In genomic region chr19:49624967-49625910, GRCh38 we compare ENCODE assay signal across 18 cellular contexts. TPM values are rescaled to one million over a fixed set of nuclear protein-coding genes. Genes with fewer than 3 reads are reported as not detected.
DNase-seq lines count a peak whose midpoint lies in the region; ATAC-seq, FAIRE-seq and TF ChIP-seq lines count a peak whose summit lies in the region.
"Had no signal": no experiment of that assay in that cellular context is flagged by ENCODE, and none has a peak within 500 bp of the region (broad histone marks: within the 10 kb centered on the region; RNA-seq: fewer than 3 reads in every experiment).

No MANE protein-coding gene starts in this region.

- H4K20me1 ChIP-seq in mammary epithelial cell (ENCODE audit: insufficient read depth, low read length) = no peaks in the 10 kb centered on the region
- no peaks in the 10 kb centered on the region for H4K20me1 ChIP-seq in HepG2 (ENCODE audit: insufficient read depth, low read length)

- H3K27ac ChIP-seq in mammary epithelial cell (ENCODE audit: insufficient read depth, low read depth, low read length) = no peak overlapping the region
- peak overlapping the region; percentile 14; the same call in 1 of the 2 replicates for H3K27ac ChIP-seq in RWPE1
- no peak overlapping the region for H3K27ac ChIP-seq in HepG2 (ENCODE audit: extremely low read length, insufficient read depth, low read length)
- peak overlapping the region in 1 of 4 donors; percentile 49 for H3K27ac ChIP-seq in upper lobe of left lung
- H3K27ac ChIP-seq: C4-2B had no signal

- peaks cover 61% of the 10 kb centered on the region for H3K36me3 Mint-ChIP-seq in MCF 10A (ENCODE audit: insufficient read depth, unreplicated experiment)

- no peak for TF ChIP-seq CTCF in mammary epithelial cell (conservative IDR thresholded peaks at IDR 0.05 in 1 of 2, IDR thresholded peaks at IDR 0.05 in 1 of 2; ENCODE audit: extremely low read depth in 1 of 2, insufficient read depth in 1 of 2, low read depth in 1 of 2, low read length in 2 of 2)
- no peak for TF ChIP-seq CTCF in MCF 10A (IDR thresholded peaks at IDR 0.05; ENCODE audit: unreplicated experiment)
- TF ChIP-seq CTCF in RWPE1 (conservative IDR thresholded peaks at IDR 0.05; ENCODE audit: low read depth) = no peak
- TF ChIP-seq CTCF in HepG2 (CRISPR knock-in tag; IDR thresholded peaks at IDR 0.05) = no peak
- no peak for TF ChIP-seq CTCF in upper lobe of left lung (IDR thresholded peaks at IDR 0.05)
- TF ChIP-seq CTCF in GM10266 (IDR thresholded peaks at IDR 0.05; ENCODE audit: control insufficient read depth, insufficient read depth, low read depth, missing control alignments) = no peak

- no peak for TF ChIP-seq RAD21 in HepG2 (CRISPR knock-in tag; IDR thresholded peaks at IDR 0.05)

- H3K79me2 ChIP-seq in mammary epithelial cell (ENCODE audit: insufficient read depth, low read length) (peaks cover 1% of the 10 kb centered on the region), HepG2 (ENCODE audit: insufficient read depth, low read length) (no peaks in the 10 kb centered on the region)

- no peaks in the 10 kb centered on the region for H3K4me1 Mint-ChIP-seq in MCF 10A (ENCODE audit: insufficient read depth, unreplicated experiment)

- no peaks in the 10 kb centered on the region for H3K9me3 Mint-ChIP-seq in MCF 10A (ENCODE audit: unreplicated experiment)

- no peaks in the 10 kb centered on the region for H3K4me1 ChIP-seq in mammary epithelial cell (ENCODE audit: insufficient read depth, low read length)
- no peaks in the 10 kb centered on the region for H3K4me1 ChIP-seq in HepG2 (ENCODE audit: insufficient read depth, low read length)
- peaks cover 0 to 6% (median 2%) of the 10 kb centered on the region in 4 donors for H3K4me1 ChIP-seq in upper lobe of left lung

- no peak overlapping the region for H3K4me3 Mint-ChIP-seq in MCF 10A (ENCODE audit: unreplicated experiment)

- H3K27me3 ChIP-seq in mammary epithelial cell (ENCODE audit: insufficient read depth, low read length) (no peaks in the 10 kb centered on the region), HepG2 (ENCODE audit: control insufficient read depth in 1 of 2, insufficient read depth in 2 of 2, low read length in 2 of 2) (no peaks in the 10 kb centered on the region), upper lobe of left lung (no peaks in the 10 kb centered on the region)

- no peak overlapping the region for H2AFZ ChIP-seq in mammary epithelial cell (ENCODE audit: low read depth, low read length)
- H2AFZ ChIP-seq in HepG2 (ENCODE audit: low read length) = no peak overlapping the region

- H3K27ac Mint-ChIP-seq in MCF 10A (ENCODE audit: low read depth, unreplicated experiment) = no peak overlapping the region

- H3K36me3 ChIP-seq in mammary epithelial cell (ENCODE audit: insufficient read depth, low read length) = peaks cover 4% of the 10 kb centered on the region
- H3K36me3 ChIP-seq in HepG2 (replicated peaks in 1 of 2; ENCODE audit: control insufficient read depth in 1 of 2, insufficient read depth in 2 of 2, low read length in 2 of 2) = peaks cover 12 to 25% of the 10 kb centered on the region in 2 experiments; a peak in 4 of 5 replicates
- peaks cover 7 to 47% (median 34%) of the 10 kb centered on the region in 4 donors for H3K36me3 ChIP-seq in upper lobe of left lung

- DNase-seq in mammary epithelial cell (no peak), MCF 10A (ENCODE audit: unreplicated experiment) (no peak), RWPE1 (ENCODE audit: low spot score) (no peak), HepG2 (ENCODE audit: low spot score) (no peak), upper lobe of left lung (peak in 1 of 2 donors; percentile 83), GM10266 (ENCODE audit: extremely low spot score) (no peak), NCI-H2227 treated with DMSO at 0.1 percent for 48 hours (lab: John Stamatoyannopoulos, UW) (no peak)
- DNase-seq: 8988T, COR-L47, KBM-7, NCI-H1092, NCI-H446 had no signal

- FAIRE-seq in HepG2 (lab: Jason Lieb, UNC) = no peak
- FAIRE-seq: GM12878, GM18507, HTR-8/SVneo, RCC 7860 had no signal

- WGBS in mammary epithelial cell (ENCODE audit: low coverage, missing lambda C conversion rate) = 64% methylated on average over 7 of the region's 27 CpGs
- WGBS in HepG2 (ENCODE audit: low lambda C conversion rate) = 92% methylated on average over 13 of the region's 27 CpGs
- 87 to 89% methylated on average over 14 to 27 of the region's 27 CpGs for WGBS in upper lobe of left lung, 2 donors

- in situ Hi-C loops in mammary epithelial cell (cut with MboI; ENCODE audit: low sequenced_read_pairs in 2 of 2) = no loop called here
- in situ Hi-C loops in HepG2 (cut with HindIII; ENCODE audit: extremely low pct_ligation_motif_present, low pct_unique_long_range_greater_than_20kb) = no loop called here

- CTCF ChIA-PET in mammary epithelial cell (lab: Charles Lee; ENCODE audit: low non-redundant PET) = no interaction called here
- CTCF ChIA-PET in MCF 10A (lab: Yijun Ruan, JAX) = no interaction called here
- CTCF ChIA-PET in RWPE1 (lab: Yijun Ruan, JAX) = interaction anchor here (0.6 to 0.7 kb wide), 2 partner anchors 42 to 78 kb away, joined by 5 to 7 read pairs; no protein-coding TSS in a partner anchor
- CTCF ChIA-PET in HepG2 (lab: Yijun Ruan, JAX; ENCODE audit: low intra/inter-chr PET ratio, low total read pairs) = no interaction called here

- no peak overlapping the region for H3K9ac ChIP-seq in mammary epithelial cell (ENCODE audit: insufficient read depth, low read length)
- H3K9ac ChIP-seq in HepG2 (ENCODE audit: insufficient read depth, low read depth, low read length) = no peak overlapping the region

- H3K4me2 ChIP-seq in mammary epithelial cell (ENCODE audit: insufficient read depth, low read depth, low read length) (no peak overlapping the region), HepG2 (ENCODE audit: low read depth, low read length) (no peak overlapping the region)

- ATAC-seq in HepG2 (peak; percentile 35; the same call in 2 of the 3 replicates), upper lobe of left lung (ENCODE audit: low FRiP score in 2 of 2) (peak; percentile 26 to 47), GM19463 (IDR thresholded peaks at IDR 0.05; ENCODE audit: unreplicated experiment) (no peak)
- ATAC-seq: GM12878 had no signal

- H3K4me3 ChIP-seq in mammary epithelial cell (replicated peaks in 1 of 3; ENCODE audit: insufficient read depth in 1 of 3, low read depth in 2 of 3, low read length in 3 of 3) (no peak overlapping the region), HepG2 (replicated peaks in 1 of 3; ENCODE audit: insufficient read depth in 1 of 3, low read depth in 2 of 3, low read length in 3 of 3) (no peak overlapping the region), upper lobe of left lung (no peak overlapping the region)
- H3K4me3 ChIP-seq: GM12878 had no signal

- no peaks in the 10 kb centered on the region for H3K9me3 ChIP-seq in mammary epithelial cell (replicated peaks; ENCODE audit: insufficient read depth, low read length)
- H3K9me3 ChIP-seq in HepG2 (ENCODE audit: low read length) = no peaks in the 10 kb centered on the region
- no peaks in the 10 kb centered on the region for H3K9me3 ChIP-seq in upper lobe of left lung

- POLR2A ChIA-PET in MCF 10A (lab: Yijun Ruan, JAX) (interaction anchor here (0.6 kb wide), 1 partner anchor 44 kb away, joined by 3 read pairs; the partner anchor contains the start of gene PRRG2), RWPE1 (lab: Yijun Ruan, JAX; ENCODE audit: low non-redundant PET) (no interaction called here), HepG2 (lab: Yijun Ruan, JAX) (no interaction called here)

- no peak for TF ChIP-seq EP300 in HepG2 (IDR thresholded peaks at IDR 0.05; ENCODE audit: low read depth in 2 of 2, low read length in 2 of 2)
- TF ChIP-seq EP300 in HepG2 (CRISPR knock-in tag; IDR thresholded peaks at IDR 0.05; ENCODE audit: borderline replicate concordance) = no peak
- no peak for TF ChIP-seq EP300 in upper lobe of left lung (IDR thresholded peaks at IDR 0.05)

- H3K27me3 Mint-ChIP-seq in MCF 10A (ENCODE audit: insufficient read depth, unreplicated experiment) = no peaks in the 10 kb centered on the region

- TF ChIP-seq POLR2A in HepG2 (IDR thresholded peaks at IDR 0.05; ENCODE audit: insufficient read depth in 1 of 2, low read depth in 2 of 2, low read length in 2 of 2) = no peak
- TF ChIP-seq POLR2A in upper lobe of left lung (IDR thresholded peaks at IDR 0.05) = no peak

- intact Hi-C loops in mammary epithelial cell (cut with micrococcal nuclease) = no loop called here
- intact Hi-C loops in MCF 10A (cut with micrococcal nuclease) = no loop called here
- intact Hi-C loops in HepG2 (cut with micrococcal nuclease; ENCODE audit: unreplicated experiment) = no loop called here

- dilution Hi-C loops in mammary epithelial cell (cut with HindIII; ENCODE audit: low sequenced_read_pairs) = no loop called here

- TSS peak; percentile 61 for BruUV-seq in mammary epithelial cell (replicated peaks; lab: Mats Ljungman, UMichigan)
- BruUV-seq in MCF 10A (replicated peaks; lab: Mats Ljungman, UMichigan) = no TSS peak
- BruUV-seq in HepG2 (replicated peaks; lab: Mats Ljungman, UMichigan) = no TSS peak

RNA-seq across cellular contexts. Expression of gene RRAS, which starts 14.7 kb away (rescaled TPM):
- 10 to 100 TPM; 20.5 to 84.2 TPM for total RNA-seq in mammary epithelial cell
- 120 TPM for polyA plus RNA-seq in mammary epithelial cell
- polyA minus RNA-seq in mammary epithelial cell = 50.6 TPM
- total RNA-seq in MCF 10A (2022) = 37.6 and 56.5 TPM in 2 replicates
- total RNA-seq in HepG2 (2016; rRNA removed; fragmentation: Illumina TruSeq; extraction: Trizol) = 0.79 and 1.5 TPM in 2 replicates
- 1.7 and 2.4 TPM in 2 replicates for total RNA-seq in HepG2 (2016; cell fraction: cytosol; rRNA removed; fragmentation: Illumina TruSeq; extraction: Trizol; ENCODE audit: low read depth)
- 1.1 and 1.9 TPM in 2 replicates for total RNA-seq in HepG2 (2016; cell fraction: insoluble cytoplasmic fraction; rRNA removed; fragmentation: Illumina TruSeq; extraction: Trizol)
- 2.0 and 2.3 TPM in 2 replicates for total RNA-seq in HepG2 (2016; cell fraction: membrane; rRNA removed; fragmentation: Illumina TruSeq; extraction: Trizol)
- total RNA-seq in HepG2 (2016; cell fraction: nucleus; rRNA removed; fragmentation: Illumina TruSeq; extraction: Trizol) = 0.50 and 0.90 TPM in 2 replicates
- polyA plus RNA-seq in HepG2 (2011; rRNA removed) = 12.0 and 13.5 TPM in 2 replicates
- 14.5 and 18.3 TPM in 2 replicates for polyA plus RNA-seq in HepG2 (2011; cell fraction: cytosol; rRNA removed)
- polyA plus RNA-seq in HepG2 (2011; cell fraction: nucleus; rRNA removed) = 17.2 and 18.4 TPM in 2 replicates
- 4.8 and 7.4 TPM in 2 replicates for polyA plus RNA-seq in HepG2 (2012)
- 6.9 and 7.3 TPM in 2 replicates for polyA plus RNA-seq in HepG2 (2016; cell fraction: cytosol; fragmentation: Illumina TruSeq; extraction: Trizol; ENCODE audit: low read depth)
- 3.2 and 3.4 TPM in 2 replicates for polyA plus RNA-seq in HepG2 (2016; cell fraction: insoluble cytoplasmic fraction; fragmentation: Illumina TruSeq; extraction: Trizol; ENCODE audit: low read depth)
- 5.3 and 5.9 TPM in 2 replicates for polyA plus RNA-seq in HepG2 (2016; cell fraction: membrane; fragmentation: Illumina TruSeq; extraction: Trizol; ENCODE audit: low read depth)
- polyA plus RNA-seq in HepG2 (2016; cell fraction: nucleus; fragmentation: Illumina TruSeq; extraction: Trizol; ENCODE audit: insufficient read depth, low read depth) = 2.4 and 2.6 TPM in 2 replicates
- 5.3 and 19.9 TPM in 2 replicates for polyA minus RNA-seq in HepG2 (2011; rRNA and poly(A)+ RNA removed; ENCODE audit: low replicate concordance)
- 1.6 and 3.0 TPM in 2 replicates for polyA minus RNA-seq in HepG2 (2011; cell fraction: cytosol; rRNA and poly(A)+ RNA removed)
- 0.77 and 1.5 TPM in 2 replicates for polyA minus RNA-seq in HepG2 (2011; cell fraction: nucleus; rRNA and poly(A)+ RNA removed)
- 100 to 1,000 TPM in 3 of 6 donors, 10 to 100 TPM in 3; 81.7 to 160 (median 107) TPM for total RNA-seq in upper lobe of left lung

RNA-seq across cellular contexts. Expression of gene SCAF1, which starts 16.8 kb away (rescaled TPM):
- total RNA-seq in mammary epithelial cell = 10 to 100 TPM; 24.2 to 91.5 TPM
- 22.1 TPM for polyA plus RNA-seq in mammary epithelial cell
- polyA minus RNA-seq in mammary epithelial cell = 13.4 TPM
- total RNA-seq in MCF 10A (2022) = 81.3 and 101 TPM in 2 replicates
- 4.8 and 6.1 TPM in 2 replicates for total RNA-seq in HepG2 (2016; rRNA removed; fragmentation: Illumina TruSeq; extraction: Trizol)
- total RNA-seq in HepG2 (2016; cell fraction: cytosol; rRNA removed; fragmentation: Illumina TruSeq; extraction: Trizol; ENCODE audit: low read depth) = 1.3 and 1.4 TPM in 2 replicates
- total RNA-seq in HepG2 (2016; cell fraction: insoluble cytoplasmic fraction; rRNA removed; fragmentation: Illumina TruSeq; extraction: Trizol) = 3.2 and 6.2 TPM in 2 replicates
- total RNA-seq in HepG2 (2016; cell fraction: membrane; rRNA removed; fragmentation: Illumina TruSeq; extraction: Trizol) = 4.5 and 5.4 TPM in 2 replicates
- total RNA-seq in HepG2 (2016; cell fraction: nucleus; rRNA removed; fragmentation: Illumina TruSeq; extraction: Trizol) = 6.5 and 7.3 TPM in 2 replicates
- polyA plus RNA-seq in HepG2 (2011; rRNA removed) = 3.3 and 4.3 TPM in 2 replicates
- polyA plus RNA-seq in HepG2 (2011; cell fraction: cytosol; rRNA removed) = 3.1 and 4.0 TPM in 2 replicates
- polyA plus RNA-seq in HepG2 (2011; cell fraction: nucleus; rRNA removed) = 21.0 and 25.5 TPM in 2 replicates
- polyA plus RNA-seq in HepG2 (2012) = 17.0 and 18.6 TPM in 2 replicates
- 1.1 and 1.4 TPM in 2 replicates for polyA plus RNA-seq in HepG2 (2016; cell fraction: cytosol; fragmentation: Illumina TruSeq; extraction: Trizol; ENCODE audit: low read depth)
- 8.3 and 13.4 TPM in 2 replicates for polyA plus RNA-seq in HepG2 (2016; cell fraction: insoluble cytoplasmic fraction; fragmentation: Illumina TruSeq; extraction: Trizol; ENCODE audit: low read depth)
- 2.8 and 3.0 TPM in 2 replicates for polyA plus RNA-seq in HepG2 (2016; cell fraction: membrane; fragmentation: Illumina TruSeq; extraction: Trizol; ENCODE audit: low read depth)
- 21.4 and 23.8 TPM in 2 replicates for polyA plus RNA-seq in HepG2 (2016; cell fraction: nucleus; fragmentation: Illumina TruSeq; extraction: Trizol; ENCODE audit: insufficient read depth, low read depth)
- 5.4 and 5.7 TPM in 2 replicates for polyA minus RNA-seq in HepG2 (2011; rRNA and poly(A)+ RNA removed; ENCODE audit: low replicate concordance)
- 3.1 and 4.5 TPM in 2 replicates for polyA minus RNA-seq in HepG2 (2011; cell fraction: cytosol; rRNA and poly(A)+ RNA removed)
- polyA minus RNA-seq in HepG2 (2011; cell fraction: nucleus; rRNA and poly(A)+ RNA removed) = 3.6 and 5.2 TPM in 2 replicates
- 10 to 100 TPM; 28.6 to 98.5 (median 71.0) TPM for total RNA-seq in upper lobe of left lung

RNA-seq across cellular contexts. Expression of gene PRR12, which starts 34.3 kb away (rescaled TPM):
- total RNA-seq in mammary epithelial cell = 10 to 100 TPM in 1 of 2 donors, 1 to 10 TPM in 1; 3.5 to 23.0 TPM
- 0.91 TPM for polyA plus RNA-seq in mammary epithelial cell
- polyA minus RNA-seq in mammary epithelial cell = 7.4 TPM
- 19.0 and 20.2 TPM in 2 replicates for total RNA-seq in MCF 10A (2022)
- total RNA-seq in HepG2 (2016; rRNA removed; fragmentation: Illumina TruSeq; extraction: Trizol) = 1.5 and 1.6 TPM in 2 replicates
- total RNA-seq in HepG2 (2016; cell fraction: cytosol; rRNA removed; fragmentation: Illumina TruSeq; extraction: Trizol; ENCODE audit: low read depth) = 1.2 TPM in 2 replicates
- 1.2 and 1.4 TPM in 2 replicates for total RNA-seq in HepG2 (2016; cell fraction: insoluble cytoplasmic fraction; rRNA removed; fragmentation: Illumina TruSeq; extraction: Trizol)
- total RNA-seq in HepG2 (2016; cell fraction: membrane; rRNA removed; fragmentation: Illumina TruSeq; extraction: Trizol) = 1.8 and 1.9 TPM in 2 replicates
- 2.2 and 3.7 TPM in 2 replicates for total RNA-seq in HepG2 (2016; cell fraction: nucleus; rRNA removed; fragmentation: Illumina TruSeq; extraction: Trizol)
- 0.62 and 0.74 TPM in 2 replicates for polyA plus RNA-seq in HepG2 (2011; rRNA removed)
- 0.22 and 0.24 TPM in 2 replicates for polyA plus RNA-seq in HepG2 (2011; cell fraction: cytosol; rRNA removed)
- polyA plus RNA-seq in HepG2 (2011; cell fraction: nucleus; rRNA removed) = 3.3 and 4.2 TPM in 2 replicates
- 5.1 and 5.6 TPM in 2 replicates for polyA plus RNA-seq in HepG2 (2012)
- 0.41 and 0.69 TPM in 2 replicates for polyA plus RNA-seq in HepG2 (2016; cell fraction: cytosol; fragmentation: Illumina TruSeq; extraction: Trizol; ENCODE audit: low read depth)
- polyA plus RNA-seq in HepG2 (2016; cell fraction: insoluble cytoplasmic fraction; fragmentation: Illumina TruSeq; extraction: Trizol; ENCODE audit: low read depth) = 4.8 and 6.1 TPM in 2 replicates
- 0.89 and 1.1 TPM in 2 replicates for polyA plus RNA-seq in HepG2 (2016; cell fraction: membrane; fragmentation: Illumina TruSeq; extraction: Trizol; ENCODE audit: low read depth)
- polyA plus RNA-seq in HepG2 (2016; cell fraction: nucleus; fragmentation: Illumina TruSeq; extraction: Trizol; ENCODE audit: insufficient read depth, low read depth) = 11.5 and 11.7 TPM in 2 replicates
- 0.98 and 1.4 TPM in 2 replicates for polyA minus RNA-seq in HepG2 (2011; rRNA and poly(A)+ RNA removed; ENCODE audit: low replicate concordance)
- polyA minus RNA-seq in HepG2 (2011; cell fraction: cytosol; rRNA and poly(A)+ RNA removed) = 1.8 and 2.5 TPM in 2 replicates
- 1.5 and 1.8 TPM in 2 replicates for polyA minus RNA-seq in HepG2 (2011; cell fraction: nucleus; rRNA and poly(A)+ RNA removed)
- 10 to 100 TPM; 12.6 to 51.9 (median 33.7) TPM for total RNA-seq in upper lobe of left lung

RNA-seq across cellular contexts. Expression of gene IRF3, which starts 40.4 kb away (rescaled TPM):
- total RNA-seq in mammary epithelial cell (10 to 100 TPM; 39.7 to 94.2 TPM), MCF 10A (2022) (65.6 and 82.2 TPM in 2 replicates), HepG2 (2016; rRNA removed; fragmentation: Illumina TruSeq; extraction: Trizol) (61.0 and 65.5 TPM in 2 replicates), upper lobe of left lung (100 to 1,000 TPM in 3 of 6 donors, 10 to 100 TPM in 3; 50.5 to 210 (median 99.1) TPM)
- polyA plus RNA-seq in mammary epithelial cell (67.8 TPM), HepG2 (2011; rRNA removed) (61.9 and 66.2 TPM in 2 replicates)
- polyA minus RNA-seq in mammary epithelial cell = 36.3 TPM
- total RNA-seq in HepG2 (2016; cell fraction: cytosol; rRNA removed; fragmentation: Illumina TruSeq; extraction: Trizol; ENCODE audit: low read depth) = 23.6 and 23.7 TPM in 2 replicates
- total RNA-seq in HepG2 (2016; cell fraction: insoluble cytoplasmic fraction; rRNA removed; fragmentation: Illumina TruSeq; extraction: Trizol) = 50.6 and 64.5 TPM in 2 replicates
- 26.7 and 37.0 TPM in 2 replicates for total RNA-seq in HepG2 (2016; cell fraction: membrane; rRNA removed; fragmentation: Illumina TruSeq; extraction: Trizol)
- total RNA-seq in HepG2 (2016; cell fraction: nucleus; rRNA removed; fragmentation: Illumina TruSeq; extraction: Trizol) = 30.2 and 40.5 TPM in 2 replicates
- 40.1 and 60.0 TPM in 2 replicates for polyA plus RNA-seq in HepG2 (2011; cell fraction: cytosol; rRNA removed)
- 110 and 114 TPM in 2 replicates for polyA plus RNA-seq in HepG2 (2011; cell fraction: nucleus; rRNA removed)
- 49.4 and 77.2 TPM in 2 replicates for polyA plus RNA-seq in HepG2 (2012)
- polyA plus RNA-seq in HepG2 (2016; cell fraction: cytosol; fragmentation: Illumina TruSeq; extraction: Trizol; ENCODE audit: low read depth) = 17.9 and 23.0 TPM in 2 replicates
- 44.7 and 50.0 TPM in 2 replicates for polyA plus RNA-seq in HepG2 (2016; cell fraction: insoluble cytoplasmic fraction; fragmentation: Illumina TruSeq; extraction: Trizol; ENCODE audit: low read depth)
- 26.1 and 33.5 TPM in 2 replicates for polyA plus RNA-seq in HepG2 (2016; cell fraction: membrane; fragmentation: Illumina TruSeq; extraction: Trizol; ENCODE audit: low read depth)
- polyA plus RNA-seq in HepG2 (2016; cell fraction: nucleus; fragmentation: Illumina TruSeq; extraction: Trizol; ENCODE audit: insufficient read depth, low read depth) = 89.5 and 108 TPM in 2 replicates
- 34.8 and 80.6 TPM in 2 replicates for polyA minus RNA-seq in HepG2 (2011; rRNA and poly(A)+ RNA removed; ENCODE audit: low replicate concordance)
- polyA minus RNA-seq in HepG2 (2011; cell fraction: cytosol; rRNA and poly(A)+ RNA removed) = 26.6 and 26.9 TPM in 2 replicates
- 7.9 and 16.9 TPM in 2 replicates for polyA minus RNA-seq in HepG2 (2011; cell fraction: nucleus; rRNA and poly(A)+ RNA removed)

RNA-seq across cellular contexts. Expression of gene BCL2L12, which starts 40.5 kb away (rescaled TPM):
- total RNA-seq in mammary epithelial cell (10 to 100 TPM in 1 of 2 donors, 1 to 10 TPM in 1; 4.3 to 43.1 TPM), MCF 10A (2022) (29.4 and 36.0 TPM in 2 replicates), HepG2 (2016; rRNA removed; fragmentation: Illumina TruSeq; extraction: Trizol) (32.6 and 40.8 TPM in 2 replicates), upper lobe of left lung (10 to 100 TPM in 3 of 6 donors, 1 to 10 TPM in 3; 4.2 to 21.3 (median 14.1) TPM)
- polyA plus RNA-seq in mammary epithelial cell (24.8 TPM), HepG2 (2011; rRNA removed) (25.9 and 26.8 TPM in 2 replicates)
- polyA minus RNA-seq in mammary epithelial cell = 10.5 TPM
- 40.5 and 48.9 TPM in 2 replicates for total RNA-seq in HepG2 (2016; cell fraction: cytosol; rRNA removed; fragmentation: Illumina TruSeq; extraction: Trizol; ENCODE audit: low read depth)
- total RNA-seq in HepG2 (2016; cell fraction: insoluble cytoplasmic fraction; rRNA removed; fragmentation: Illumina TruSeq; extraction: Trizol) = 24.9 and 37.3 TPM in 2 replicates
- total RNA-seq in HepG2 (2016; cell fraction: membrane; rRNA removed; fragmentation: Illumina TruSeq; extraction: Trizol) = 43.5 and 49.7 TPM in 2 replicates
- 21.3 and 23.0 TPM in 2 replicates for total RNA-seq in HepG2 (2016; cell fraction: nucleus; rRNA removed; fragmentation: Illumina TruSeq; extraction: Trizol)
- polyA plus RNA-seq in HepG2 (2011; cell fraction: cytosol; rRNA removed) = 15.4 and 32.6 TPM in 2 replicates
- 36.4 and 36.7 TPM in 2 replicates for polyA plus RNA-seq in HepG2 (2011; cell fraction: nucleus; rRNA removed)
- polyA plus RNA-seq in HepG2 (2012) = 18.1 and 30.0 TPM in 2 replicates
- polyA plus RNA-seq in HepG2 (2016; cell fraction: cytosol; fragmentation: Illumina TruSeq; extraction: Trizol; ENCODE audit: low read depth) = 55.6 and 70.4 TPM in 2 replicates
- polyA plus RNA-seq in HepG2 (2016; cell fraction: insoluble cytoplasmic fraction; fragmentation: Illumina TruSeq; extraction: Trizol; ENCODE audit: low read depth) = 42.1 and 43.5 TPM in 2 replicates
- 55.2 and 64.2 TPM in 2 replicates for polyA plus RNA-seq in HepG2 (2016; cell fraction: membrane; fragmentation: Illumina TruSeq; extraction: Trizol; ENCODE audit: low read depth)
- 55.4 and 61.4 TPM in 2 replicates for polyA plus RNA-seq in HepG2 (2016; cell fraction: nucleus; fragmentation: Illumina TruSeq; extraction: Trizol; ENCODE audit: insufficient read depth, low read depth)
- polyA minus RNA-seq in HepG2 (2011; rRNA and poly(A)+ RNA removed; ENCODE audit: low replicate concordance) = 13.7 and 25.5 TPM in 2 replicates
- 6.4 and 11.1 TPM in 2 replicates for polyA minus RNA-seq in HepG2 (2011; cell fraction: cytosol; rRNA and poly(A)+ RNA removed)
- 4.2 and 9.6 TPM in 2 replicates for polyA minus RNA-seq in HepG2 (2011; cell fraction: nucleus; rRNA and poly(A)+ RNA removed)

Comparison
In these comparisons a context has a peak if more than half of its experiments do, and no peak if none do; other contexts are left out.
1. RNA of gene RRAS, which starts 14.7 kb away (total RNA-seq): 81.7 to 160 TPM in upper lobe of left lung, 20.5 to 84.2 TPM in mammary epithelial cell and 37.6 to 56.5 TPM in MCF 10A; 0.50 to 2.4 TPM in HepG2; every median in the first group is over 4 times any median in the second.